In the genomic region with DNA sequence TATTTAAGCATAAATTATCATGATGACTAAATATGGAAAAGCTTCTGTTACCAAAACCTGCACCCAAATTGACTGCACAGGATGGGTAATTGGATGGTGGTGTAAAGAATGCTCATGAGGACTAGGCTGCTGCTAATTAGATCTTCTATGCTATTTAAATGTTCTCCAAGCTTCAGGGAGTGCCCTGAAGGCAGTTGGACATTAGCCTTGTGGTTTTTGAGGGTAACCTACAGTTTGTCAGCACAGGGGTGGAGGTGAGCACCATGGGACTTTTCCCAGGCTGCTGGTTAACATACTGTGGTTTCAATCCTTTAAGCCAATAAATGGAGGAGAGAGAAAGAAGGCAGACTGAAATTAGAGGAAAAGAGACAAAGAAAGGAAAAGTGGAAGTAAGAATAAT, we compare ENCODE assay signal across 27 cellular contexts.
DNase-seq lines count a peak whose midpoint lies in the region; ATAC-seq lines count a peak whose summit lies in the region.
"Had no signal": no experiment of that assay in that cellular context is flagged by ENCODE, and none has a peak within 500 bp of the region (broad histone marks: within the 10 kb centered on the region; RNA-seq: fewer than 3 reads in every experiment).

No MANE protein-coding gene starts in this region.

- no peak overlapping the region for H3K4me3 ChIP-seq in BLaER1
- H3K4me3 ChIP-seq in SJCRH30, result no peak overlapping the region
- H3K4me3 ChIP-seq: cardiac muscle cell, colonic mucosa, heart left ventricle, MG63, pancreas, transverse colon had no signal

- H3K27me3 ChIP-seq in BLaER1 (no peaks in the 10 kb centered on the region), SJCRH30 (no peaks in the 10 kb centered on the region)
- H3K27me3 ChIP-seq: BE2C, cardiac muscle cell, colonic mucosa, heart left ventricle, MG63, pancreas, transverse colon had no signal

- H3K4me1 ChIP-seq in BLaER1 (peaks cover 7% of the 10 kb centered on the region), SJCRH30 (peaks cover 15% of the 10 kb centered on the region)
- H3K4me1 ChIP-seq: BE2C, colonic mucosa, heart left ventricle, pancreas, transverse colon had no signal

- peak overlapping the region; percentile 36 for H3K4me2 ChIP-seq in BLaER1

- no peak overlapping the region for H3K9ac ChIP-seq in BLaER1

- no peak overlapping the region for H3K27ac ChIP-seq in BLaER1
- H3K27ac ChIP-seq in SJCRH30, result no peak overlapping the region
- H3K27ac ChIP-seq: cardiac muscle cell, colonic mucosa, heart left ventricle, pancreas, transverse colon had no signal

- DNase-seq in LHCN-M2 (ENCODE audit: low read depth) (peak; percentile 73), SJCRH30 (peak; percentile 31 to 75), glomerular visceral epithelial cell (ENCODE audit: extremely low spot score) (peak; percentile 11), COLO668 (lab: John Stamatoyannopoulos, UW; ENCODE audit: unreplicated experiment) (no peak), DMS 273 (lab: John Stamatoyannopoulos, UW; ENCODE audit: unreplicated experiment) (no peak)
- DNase-seq in stimulated activated naive CD4-positive, alpha-beta T cell (lab: John Stamatoyannopoulos, UW), result no peak
- DNase-seq: activated B cell treated with CpG ODN at 0.5 μM for 24 hours; activated CD4-positive, alpha-beta T cell treated with anti-CD3 and anti-CD28 coated beads, Interleukin-2, amount 50 U/mL, for 1 hour; activated CD8-positive, alpha-beta memory T cell treated with anti-CD3 and anti-CD28 coated beads, Interleukin-2, amount 10 ng/mL, durations not matched to agents 7 days and 5 days; activated T-cell treated with anti-CD3 and anti-CD28 coated beads, Interleukin-2, amount 50 U/mL, for 48 hours; BE2C; colonic mucosa; effector memory CD4-positive, alpha-beta T cell; heart left ventricle; HFFc6; left cardiac atrium; MG63; NCI-H1417; NCI-H2081; pancreas; SHP77; stimulated activated CD4-positive, alpha-beta T cell treated with anti-CD3 and anti-CD28 coated beads, Interleukin-2, amount 100 ng/mL, for 24 hours; T-helper 9 cell; transverse colon had no signal

- H3K9me3 ChIP-seq in BLaER1 (0 out of 2 replicates have a peak, but pooled peaks cover 6% of the 10 kb centered on the region), SJCRH30 (replicated peaks) (no peaks in the 10 kb centered on the region)
- H3K9me3 ChIP-seq: BE2C, colonic mucosa, MG63, pancreas, transverse colon had no signal

- no peak for ATAC-seq in GM21619 (IDR thresholded peaks at IDR 0.05; ENCODE audit: unreplicated experiment)
- ATAC-seq: activated CD8-positive, alpha-beta memory T cell treated with anti-CD3 and anti-CD28 coated beads, Interleukin-2, amount 10 ng/mL, durations not matched to agents 7 days and 5 days; heart left ventricle; left cardiac atrium; pancreas had no signal

- H3K36me3 ChIP-seq in BLaER1, result no peaks in the 10 kb centered on the region
- no peaks in the 10 kb centered on the region for H3K36me3 ChIP-seq in SJCRH30
- H3K36me3 ChIP-seq: BE2C, cardiac muscle cell, colonic mucosa, heart left ventricle, MG63, pancreas, transverse colon had no signal

- no peaks in the 10 kb centered on the region for H4K20me1 ChIP-seq in BLaER1

Comparison
In these comparisons a context has a peak if more than half of its experiments do, and no peak if none do; other contexts are left out.
1. DNase-seq: peak in LHCN-M2 (single experiment), SJCRH30 (2 of 2) and glomerular visceral epithelial cell (single experiment); none in stimulated activated naive CD4-positive, alpha-beta T cell (0 of 6), COLO668 (single experiment) and DMS 273 (single experiment).